In the genomic region with DNA sequence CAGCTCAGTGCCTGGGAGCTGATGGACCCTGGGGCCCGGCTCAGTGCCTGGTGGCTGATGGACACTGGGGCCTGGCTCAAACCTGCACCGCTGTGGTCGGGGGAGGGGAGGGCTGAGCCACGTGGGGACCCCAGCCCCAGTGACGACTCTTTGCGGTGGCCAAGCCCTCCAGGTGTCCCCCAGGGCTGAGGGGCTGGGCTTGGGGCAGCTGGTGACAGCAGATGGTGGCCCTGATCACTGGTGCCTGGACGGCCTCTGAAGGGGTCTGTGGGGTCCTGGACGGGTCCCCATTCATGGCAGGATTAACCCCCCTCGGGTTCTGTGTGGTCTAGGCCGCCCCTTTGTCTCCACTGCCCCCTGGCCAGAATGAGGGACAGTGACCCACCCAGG, we compare ENCODE assay signal across 24 cellular contexts. TPM values are rescaled to one million over a fixed set of nuclear protein-coding genes. Genes with fewer than 3 reads are reported as not detected.
DNase-seq lines count a peak whose midpoint lies in the region; ATAC-seq and TF ChIP-seq lines count a peak whose summit lies in the region.
"Had no signal": no experiment of that assay in that cellular context is flagged by ENCODE, and none has a peak within 500 bp of the region (broad histone marks: within the 10 kb centered on the region; RNA-seq: fewer than 3 reads in every experiment).

No MANE protein-coding gene starts in this region.

- no peak overlapping the region for H3K27ac Mint-ChIP-seq in activated naive CD8-positive, alpha-beta T cell treated with anti-CD3 and anti-CD28 coated beads for 36 hours
- H3K27ac Mint-ChIP-seq in activated naive CD8-positive, alpha-beta T cell treated with anti-CD3 and anti-CD28 coated beads, Interleukin-2, amount 50 U/mL, for 24 hours, result no peak overlapping the region
- H3K27ac Mint-ChIP-seq: activated CD4-positive, alpha-beta T cell treated with anti-CD3 and anti-CD28 coated beads, Interleukin-2, amount 10 ng/mL, durations not matched to agents 7 days and 5 days; brain; CD4-positive, alpha-beta T cell; memory B cell; stimulated activated naive CD8-positive, alpha-beta T cell treated with anti-CD3 and anti-CD28 coated beads, Interleukin-15, amount 100 ng/mL, for 72 hours; T-helper 2 cell treated with Interferon-gamma antibody and Interleukin-4, amounts not matched to agents 5 μg/mL and 100 μg/mL, for 36 hours had no signal

- no peak for TF ChIP-seq CTCF in PC-9 (conservative IDR thresholded peaks at IDR 0.05)

- H3K36me3 ChIP-seq in PC-9 (ENCODE audit: low read depth), result no peaks in the 10 kb centered on the region
- H3K36me3 ChIP-seq: adrenal gland, thyroid gland had no signal

- no peaks in the 10 kb centered on the region for H3K79me2 ChIP-seq in PC-9 (ENCODE audit: low read depth)

- no peak overlapping the region for H3K4me3 Mint-ChIP-seq in activated naive CD8-positive, alpha-beta T cell treated with anti-CD3 and anti-CD28 coated beads for 36 hours
- no peak overlapping the region for H3K4me3 Mint-ChIP-seq in activated naive CD8-positive, alpha-beta T cell treated with anti-CD3 and anti-CD28 coated beads, Interleukin-2, amount 50 U/mL, for 24 hours
- H3K4me3 Mint-ChIP-seq: activated CD4-positive, alpha-beta T cell treated with anti-CD3 and anti-CD28 coated beads, Interleukin-2, amount 10 ng/mL, durations not matched to agents 7 days and 5 days; brain; CD4-positive, alpha-beta T cell; memory B cell; stimulated activated naive CD8-positive, alpha-beta T cell treated with anti-CD3 and anti-CD28 coated beads, Interleukin-15, amount 100 ng/mL, for 72 hours; T-helper 2 cell treated with Interferon-gamma antibody and Interleukin-4, amounts not matched to agents 5 μg/mL and 100 μg/mL, for 36 hours had no signal

- H2AFZ ChIP-seq in PC-9, result no peak overlapping the region

- CTCF ChIA-PET in PC-9 (lab: Charles Lee), result no interaction called here

- H3K4me2 ChIP-seq in PC-9, result peak overlapping the region; percentile 70

- H4K20me1 ChIP-seq in PC-9 (ENCODE audit: insufficient read depth), result no peaks in the 10 kb centered on the region

- H3K4me3 ChIP-seq in PC-9, result no peak overlapping the region; the same call in 1 of the 2 replicates
- H3K4me3 ChIP-seq: adrenal gland, skin epidermis, thyroid gland had no signal

- H3K36me3 Mint-ChIP-seq in activated naive CD8-positive, alpha-beta T cell treated with anti-CD3 and anti-CD28 coated beads for 36 hours, result no peaks in the 10 kb centered on the region
- H3K36me3 Mint-ChIP-seq in activated naive CD8-positive, alpha-beta T cell treated with anti-CD3 and anti-CD28 coated beads, Interleukin-2, amount 50 U/mL, for 24 hours (ENCODE audit: low read depth), result no peaks in the 10 kb centered on the region
- H3K36me3 Mint-ChIP-seq: brain, memory B cell had no signal

- no peaks in the 10 kb centered on the region for H3K27me3 ChIP-seq in PC-9 (ENCODE audit: insufficient read depth, low read depth)
- H3K27me3 ChIP-seq: thyroid gland had no signal

- peak overlapping the region; percentile 59 for H3K27ac ChIP-seq in PC-9
- H3K27ac ChIP-seq: skin epidermis, thyroid gland had no signal

- peaks cover 11% of the 10 kb centered on the region for H3K9me3 Mint-ChIP-seq in activated naive CD8-positive, alpha-beta T cell treated with anti-CD3 and anti-CD28 coated beads for 36 hours
- H3K9me3 Mint-ChIP-seq in activated naive CD8-positive, alpha-beta T cell treated with anti-CD3 and anti-CD28 coated beads, Interleukin-2, amount 50 U/mL, for 24 hours, result no peaks in the 10 kb centered on the region
- H3K9me3 Mint-ChIP-seq: activated CD4-positive, alpha-beta T cell treated with anti-CD3 and anti-CD28 coated beads, Interleukin-2, amount 10 ng/mL, durations not matched to agents 7 days and 5 days; CD4-positive, alpha-beta T cell; T-helper 2 cell treated with Interferon-gamma antibody and Interleukin-4, amounts not matched to agents 5 μg/mL and 100 μg/mL, for 36 hours had no signal

- H3K9me3 ChIP-seq in PC-9 (ENCODE audit: insufficient read depth, low read depth), result peaks cover 5% of the 10 kb centered on the region; the same call in 1 of the 2 replicates
- H3K9me3 ChIP-seq: adrenal gland, thyroid gland had no signal

- no TSS peak for BruUV-seq in PC-9 (replicated peaks; lab: Mats Ljungman, UMichigan)

- no peaks in the 10 kb centered on the region for H3K9me2 ChIP-seq in PC-9 (ENCODE audit: insufficient read depth)

- peak; percentile 0 for DNase-seq in activated naive CD8-positive, alpha-beta T cell treated with anti-CD3 and anti-CD28 coated beads for 36 hours
- no peak for DNase-seq in activated naive CD8-positive, alpha-beta T cell treated with anti-CD3 and anti-CD28 coated beads, Interleukin-2, amount 50 U/mL, for 24 hours
- DNase-seq in PC-9, result no peak
- DNase-seq in islet precursor cell, result peak; percentile 45
- peak; percentile 37 for DNase-seq in sciatic nerve (ENCODE audit: low spot score)
- no peak for DNase-seq in DMS114 treated with DMSO at 0.1 percent for 48 hours (lab: John Stamatoyannopoulos, UW; ENCODE audit: unreplicated experiment)
- DNase-seq: activated CD4-positive, alpha-beta T cell treated with anti-CD3 and anti-CD28 coated beads, Interleukin-2, amount 10 ng/mL, durations not matched to agents 7 days and 5 days; activated T-cell treated with anti-CD3 and anti-CD28 coated beads, Interleukin-2, amount 50 U/mL, for 48 hours; effector CD8-positive, alpha-beta T cell; NCI-H1417 treated with DMSO at 0.1 percent for 48 hours; NCI-H2081 treated with DMSO at 0.1 percent for 48 hours; stimulated activated naive CD8-positive, alpha-beta T cell treated with anti-CD3 and anti-CD28 coated beads, Interleukin-15, amount 100 ng/mL, for 72 hours had no signal

- peaks cover 4% of the 10 kb centered on the region; the same call in 1 of the 2 replicates for H3F3A ChIP-seq in PC-9 (ENCODE audit: insufficient read depth, low read depth)

- POLR2A ChIA-PET in PC-9 (lab: Charles Lee; ENCODE audit: unreplicated experiment), result no interaction called here

- no peak for ATAC-seq in activated naive CD8-positive, alpha-beta T cell treated with anti-CD3 and anti-CD28 coated beads, Interleukin-2, amount 50 U/mL, for 24 hours
- ATAC-seq in sciatic nerve (no peak), GM18870 (IDR thresholded peaks at IDR 0.05; ENCODE audit: unreplicated experiment) (no peak), GM18867 (IDR thresholded peaks at IDR 0.05; ENCODE audit: unreplicated experiment) (no peak)

- H3K4me1 Mint-ChIP-seq in activated naive CD8-positive, alpha-beta T cell treated with anti-CD3 and anti-CD28 coated beads for 36 hours, result no peaks in the 10 kb centered on the region
- no peaks in the 10 kb centered on the region for H3K4me1 Mint-ChIP-seq in activated naive CD8-positive, alpha-beta T cell treated with anti-CD3 and anti-CD28 coated beads, Interleukin-2, amount 50 U/mL, for 24 hours
- H3K4me1 Mint-ChIP-seq: activated CD4-positive, alpha-beta T cell treated with anti-CD3 and anti-CD28 coated beads, Interleukin-2, amount 10 ng/mL, durations not matched to agents 7 days and 5 days; brain; memory B cell; stimulated activated naive CD8-positive, alpha-beta T cell treated with anti-CD3 and anti-CD28 coated beads, Interleukin-15, amount 100 ng/mL, for 72 hours had no signal

- peaks cover 18% of the 10 kb centered on the region for H3K27me3 Mint-ChIP-seq in activated naive CD8-positive, alpha-beta T cell treated with anti-CD3 and anti-CD28 coated beads for 36 hours
- peaks cover 10% of the 10 kb centered on the region for H3K27me3 Mint-ChIP-seq in activated naive CD8-positive, alpha-beta T cell treated with anti-CD3 and anti-CD28 coated beads, Interleukin-2, amount 50 U/mL, for 24 hours

- intact Hi-C loops in PC-9 (cut with micrococcal nuclease; ENCODE audit: unreplicated experiment) (no loop called here), sciatic nerve (cut with DNase I) (no loop called here)

- peaks cover 37% of the 10 kb centered on the region for H3K4me1 ChIP-seq in PC-9 (replicated peaks; ENCODE audit: insufficient read depth)
- H3K4me1 ChIP-seq: adrenal gland had no signal

RNA-seq across cellular contexts. Expression of a gene that starts 3.4 kb away (rescaled TPM):
- not detected for total RNA-seq in activated naive CD8-positive, alpha-beta T cell treated with anti-CD3 and anti-CD28 coated beads for 36 hours
- total RNA-seq in PC-9 (2021), result 2.1 and 3.3 TPM in 2 replicates
- 0.71 TPM for total RNA-seq in sciatic nerve
- total RNA-seq: activated CD4-positive, alpha-beta T cell treated with anti-CD3 and anti-CD28 coated beads, Interleukin-2, amount 10 ng/mL, durations not matched to agents 7 days and 5 days; CD4-positive, alpha-beta T cell; epithelial cell of proximal tubule; H4; pulmonary artery endothelial cell; thyroid gland had no signal

Comparison
In these comparisons a context has a peak if more than half of its experiments do, and no peak if none do; other contexts are left out.
1. DNase-seq: peak in activated naive CD8-positive, alpha-beta T cell treated with anti-CD3 and anti-CD28 coated beads for 36 hours (single experiment), islet precursor cell (single experiment) and sciatic nerve (single experiment); none in activated naive CD8-positive, alpha-beta T cell treated with anti-CD3 and anti-CD28 coated beads, Interleukin-2, amount 50 U/mL, for 24 hours (single experiment), PC-9 (0 of 2) and DMS114 treated with DMSO at 0.1 percent for 48 hours (single experiment).